In the genomic region with DNA sequence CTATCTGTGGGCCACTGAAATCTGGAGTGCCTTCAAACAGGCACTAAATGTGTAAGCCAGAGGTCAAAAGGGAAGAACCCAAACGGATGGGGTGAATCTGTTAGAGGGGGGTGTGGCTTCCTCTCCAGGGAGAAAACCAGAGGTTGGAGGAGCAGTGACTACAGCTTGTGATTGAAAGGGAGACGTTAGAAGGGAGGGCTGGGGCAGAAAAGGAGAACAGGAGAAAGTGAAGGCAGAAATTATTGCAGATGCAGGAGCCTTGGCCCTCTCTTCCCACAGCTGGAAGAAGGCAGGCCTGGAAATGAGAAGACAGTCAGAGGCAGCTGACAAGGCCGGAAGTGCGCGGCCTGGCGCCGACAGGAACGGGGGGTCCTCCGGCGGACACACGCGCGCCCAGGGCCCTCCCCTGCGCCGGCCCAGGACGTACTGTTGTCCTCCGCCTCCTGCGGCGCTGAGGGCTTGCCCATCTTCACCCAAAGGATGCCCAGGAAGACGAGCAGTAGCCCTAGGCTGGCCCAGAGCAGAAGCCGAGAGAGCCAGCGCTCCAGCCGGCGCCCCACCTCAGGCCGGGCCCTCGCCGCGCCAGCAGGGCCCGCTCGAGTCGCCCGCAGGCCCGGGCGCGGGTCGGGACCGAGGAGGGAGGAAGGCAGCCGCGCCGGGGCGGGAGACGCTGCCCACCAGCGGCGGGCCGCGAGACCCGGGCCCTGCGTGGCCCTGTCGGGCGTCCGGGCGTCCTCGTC, we compare ENCODE assay signal across 8 cellular contexts.
DNase-seq lines count a peak whose midpoint lies in the region; FAIRE-seq and TF ChIP-seq lines count a peak whose summit lies in the region.

No MANE protein-coding gene starts in this region.

- no peak for FAIRE-seq in H54 (lab: Jason Lieb, UNC)

- peaks cover 44% of the 10 kb centered on the region for H3K36me3 ChIP-seq in WERI-Rb-1

- H3K4me3 ChIP-seq in GM12864 (ENCODE audit: low read depth, low read length): peak overlapping the region; percentile 78
- H3K4me3 ChIP-seq in WERI-Rb-1 (ENCODE audit: low read depth, low read length): peak overlapping the region; percentile 64
- peak overlapping the region; percentile 53 to 63 for H3K4me3 ChIP-seq in cardiac fibroblast (replicated peaks in 1 of 2; ENCODE audit: low read depth in 2 of 2, low read length in 2 of 2)

- peak overlapping the region; percentile 89 for H3K27ac ChIP-seq in WERI-Rb-1

- no peaks in the 10 kb centered on the region for H3K27me3 ChIP-seq in WERI-Rb-1 (ENCODE audit: insufficient read depth, low read depth, severe bottlenecking)

- peak; percentile 57 for TF ChIP-seq POLR2A in H54 (IDR thresholded peaks at IDR 0.05; ENCODE audit: low read depth, low read length)

- DNase-seq in GM12864 (ENCODE audit: low read depth) (peak; percentile 19), H54 (ENCODE audit: insufficient read length, low spot score) (peak; percentile 65), LoVo (ENCODE audit: low spot score) (peak; percentile 35), WERI-Rb-1 (peak; percentile 76), cardiac fibroblast (ENCODE audit: low read depth in 2 of 2) (peak; percentile 82 to 88), iris pigment epithelial cell (ENCODE audit: low read depth) (peak; percentile 83), KG1 (lab: John Stamatoyannopoulos, UW) (no peak)
- peak; percentile 21 to 39 for DNase-seq in stimulated activated CD4-positive, alpha-beta T cell treated with anti-CD3 and anti-CD28 coated beads, Interleukin-12 subunit alpha, Interleukin-12 subunit beta, amount 100 ng/mL, for 24 hours (ENCODE audit: low read depth in 2 of 2)

- TF ChIP-seq CTCF in GM12864 (IDR thresholded peaks at IDR 0.05; ENCODE audit: low read depth, low read length, missing control alignments): no peak
- no peak for TF ChIP-seq CTCF in WERI-Rb-1 (IDR thresholded peaks at IDR 0.05; ENCODE audit: low read depth, low read length)
- no peak for TF ChIP-seq CTCF in cardiac fibroblast (IDR thresholded peaks at IDR 0.05; ENCODE audit: low read depth, low read length)

- H3K9me3 ChIP-seq in WERI-Rb-1 (ENCODE audit: severe bottlenecking): no peaks in the 10 kb centered on the region
